ENCODE assay signal across 6 cellular contexts in the genomic region with DNA sequence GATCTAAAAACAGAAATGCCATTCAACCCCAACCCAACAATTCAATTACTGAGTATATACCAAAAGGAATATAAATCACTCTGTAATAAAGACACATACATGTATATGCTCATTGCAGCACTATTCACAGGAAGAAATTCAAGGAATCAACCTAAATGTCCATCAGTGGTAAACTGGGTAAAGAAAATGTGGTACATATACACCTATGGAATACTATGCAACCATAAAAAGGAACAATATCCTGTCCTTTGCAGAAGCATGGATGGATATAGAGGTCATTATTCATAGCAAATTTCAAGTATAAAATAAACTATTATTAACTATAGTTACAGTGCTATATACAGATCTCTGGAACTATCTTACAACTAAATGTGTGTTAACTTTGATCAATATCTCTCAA.
"Had no signal": no experiment of that assay in that cellular context is flagged by ENCODE, and none has a peak within 500 bp of the region (broad histone marks: within the 10 kb centered on the region; RNA-seq: fewer than 3 reads in every experiment).

No MANE protein-coding gene starts in this region.

- H3K27ac ChIP-seq: HL-60 had no signal

- ATAC-seq: HepG2, K562 had no signal

- DNase-seq: IMR-90, KBM-7, KG1 had no signal

- H3K4me3 ChIP-seq: K562 had no signal
